ENCODE assay signal across 8 cellular contexts in the genomic region with DNA sequence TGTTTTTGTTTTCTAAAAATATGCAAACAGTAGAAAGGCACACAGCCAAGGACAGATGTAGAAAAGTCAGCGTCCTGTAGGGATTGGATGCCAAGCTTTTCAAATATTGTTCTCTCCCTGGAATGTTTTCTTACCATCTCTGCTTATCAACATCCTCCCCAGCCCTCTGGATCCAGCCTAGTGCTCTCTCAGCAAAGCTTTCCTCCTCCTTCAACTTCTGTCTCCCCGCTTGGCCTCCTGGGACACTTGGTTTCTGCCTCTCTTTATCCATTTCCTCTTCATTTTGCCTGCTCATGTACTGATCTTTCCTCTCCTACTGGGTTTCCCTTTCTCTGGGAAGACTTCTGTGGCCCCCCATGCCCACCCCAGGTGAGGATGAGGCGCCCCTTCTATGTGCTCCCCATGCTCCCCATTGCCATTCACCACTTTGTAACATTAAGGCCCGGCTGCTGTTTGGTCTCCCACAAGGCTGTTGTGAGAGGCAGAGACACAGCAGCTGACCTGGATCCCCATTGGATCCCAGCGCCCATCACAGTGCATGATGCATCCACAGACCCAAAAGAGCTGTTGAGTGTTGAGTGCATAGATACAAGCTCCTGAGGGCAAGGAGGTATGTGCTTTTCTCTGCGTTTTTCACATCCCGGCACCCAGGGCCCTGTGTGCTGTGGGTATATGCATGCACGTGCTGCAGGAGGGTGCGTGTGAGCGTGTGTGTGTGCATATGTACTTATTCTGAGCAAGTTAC. TPM values are rescaled to one million over a fixed set of nuclear protein-coding genes. Genes with fewer than 3 reads are reported as not detected.
DNase-seq lines count a peak whose midpoint lies in the region; ATAC-seq and TF ChIP-seq lines count a peak whose summit lies in the region.
"Had no signal": no experiment of that assay in that cellular context is flagged by ENCODE, and none has a peak within 500 bp of the region (broad histone marks: within the 10 kb centered on the region; RNA-seq: fewer than 3 reads in every experiment).

No MANE protein-coding gene starts in this region.

- peak overlapping the region; percentile 94 for H3K27ac Mint-ChIP-seq in activated naive CD8-positive, alpha-beta T cell treated with anti-CD3 and anti-CD28 coated beads, Interleukin-2, amount 50 U/mL, for 24 hours

- no peaks in the 10 kb centered on the region for H3K9me3 ChIP-seq in OCI-LY7 (ENCODE audit: low read length)
- no peaks in the 10 kb centered on the region for H3K9me3 ChIP-seq in stomach

- no peaks in the 10 kb centered on the region for H3K9me2 ChIP-seq in OCI-LY7 (ENCODE audit: insufficient read depth, low read length)

- TF ChIP-seq CTCF in OCI-LY7 (conservative IDR thresholded peaks at IDR 0.05; ENCODE audit: low read length) (no peak), stomach (IDR thresholded peaks at IDR 0.05) (no peak)

- POLR2A ChIA-PET in OCI-LY7 (lab: Charles Lee), result interaction anchor here (0.6 to 0.7 kb wide), 4 partner anchors 26 to 146 kb away, joined by 3 to 4 read pairs (median 4); no protein-coding TSS in a partner anchor

- no peaks in the 10 kb centered on the region for H3K9me3 Mint-ChIP-seq in activated naive CD8-positive, alpha-beta T cell treated with anti-CD3 and anti-CD28 coated beads, Interleukin-2, amount 50 U/mL, for 24 hours

- no peaks in the 10 kb centered on the region for H4K20me1 ChIP-seq in OCI-LY7 (ENCODE audit: insufficient read depth, low read length)

- H3K4me1 Mint-ChIP-seq in activated naive CD8-positive, alpha-beta T cell treated with anti-CD3 and anti-CD28 coated beads, Interleukin-2, amount 50 U/mL, for 24 hours, result peaks cover 93% of the 10 kb centered on the region

- no peak for TF ChIP-seq EP300 in stomach (IDR thresholded peaks at IDR 0.05)

- peaks cover 96% of the 10 kb centered on the region for H3K36me3 ChIP-seq in OCI-LY7 (ENCODE audit: insufficient read depth, low read length)
- H3K36me3 ChIP-seq in stomach, result peaks cover 1 to 14% (median 5%) of the 10 kb centered on the region in 4 donors

- H3K4me1 ChIP-seq in OCI-LY7 (ENCODE audit: insufficient read depth, low read length, poor library complexity, severe bottlenecking) (peaks cover 15% of the 10 kb centered on the region), stomach (peaks cover 20 to 66% (median 52%) of the 10 kb centered on the region in 4 donors)

- H3K27ac ChIP-seq in OCI-LY7 (ENCODE audit: low read depth, low read length, poor library complexity, severe bottlenecking) (peak overlapping the region; percentile 4), stomach (peak overlapping the region in 4 of 5 donors; percentile 17 to 65 (median 44))

- intact Hi-C loops in OCI-LY7 (cut with micrococcal nuclease; ENCODE audit: unreplicated experiment) (no loop called here), left ventricle myocardium superior (cut with micrococcal nuclease) (no loop called here), stomach (cut with DNase I; ENCODE audit: low total_unique reads) (no loop called here)

- ATAC-seq in activated naive CD8-positive, alpha-beta T cell treated with anti-CD3 and anti-CD28 coated beads, Interleukin-2, amount 50 U/mL, for 24 hours, result peak; percentile 16
- peak; percentile 69 for ATAC-seq in left ventricle myocardium superior
- ATAC-seq in HG03097 (IDR thresholded peaks at IDR 0.05; ENCODE audit: low FRiP score, unreplicated experiment), result no peak
- no peak for ATAC-seq in HG03442 (IDR thresholded peaks at IDR 0.05; ENCODE audit: unreplicated experiment)

- CTCF ChIA-PET in OCI-LY7 (lab: Charles Lee; ENCODE audit: unreplicated experiment), result no interaction called here

- TF ChIP-seq POLR2A in stomach (IDR thresholded peaks at IDR 0.05), result no peak

- H2AFZ ChIP-seq in OCI-LY7 (ENCODE audit: low read length), result no peak overlapping the region

- H3K27me3 ChIP-seq in stomach, result no peaks in the 10 kb centered on the region

- WGBS in stomach, 5 donors, result 68 to 77% (median 75%) methylated on average over 10 of the region's 10 CpGs

- DNase-seq in OCI-LY7 (ENCODE audit: low spot score), result no peak
- DNase-seq in activated naive CD8-positive, alpha-beta T cell treated with anti-CD3 and anti-CD28 coated beads, Interleukin-2, amount 50 U/mL, for 24 hours, result no peak
- no peak for DNase-seq in left ventricle myocardium superior
- no peak for DNase-seq in stomach
- DNase-seq in A172 (ENCODE audit: low spot score), result no peak
- DNase-seq: NCI-H1092 treated with DMSO at 0.1 percent for 48 hours had no signal

- H3K27me3 Mint-ChIP-seq in activated naive CD8-positive, alpha-beta T cell treated with anti-CD3 and anti-CD28 coated beads, Interleukin-2, amount 50 U/mL, for 24 hours, result no peaks in the 10 kb centered on the region

- H3K4me3 ChIP-seq in OCI-LY7 (ENCODE audit: low read depth, low read length, poor library complexity, severe bottlenecking) (no peak overlapping the region), stomach (no peak overlapping the region)

- H3K4me2 ChIP-seq in OCI-LY7 (ENCODE audit: low read length), result no peak overlapping the region

- H3K36me3 Mint-ChIP-seq in activated naive CD8-positive, alpha-beta T cell treated with anti-CD3 and anti-CD28 coated beads, Interleukin-2, amount 50 U/mL, for 24 hours (ENCODE audit: low read depth), result peaks cover 57% of the 10 kb centered on the region

- no TSS peak for BruUV-seq in OCI-LY7 (replicated peaks; lab: Mats Ljungman, UMichigan)

- peak overlapping the region; percentile 71 for H3K4me3 Mint-ChIP-seq in activated naive CD8-positive, alpha-beta T cell treated with anti-CD3 and anti-CD28 coated beads, Interleukin-2, amount 50 U/mL, for 24 hours

- H3K79me2 ChIP-seq in OCI-LY7 (ENCODE audit: insufficient read depth, low read depth, low read length), result no peaks in the 10 kb centered on the region

RNA-seq across cellular contexts. Expression of gene EVL, which starts 38.2 kb away (rescaled TPM):
- 154 and 206 TPM in 2 replicates for total RNA-seq in OCI-LY7 (2014; rRNA removed; shearing (Covaris generic))
- 298 and 324 TPM in 2 replicates for total RNA-seq in OCI-LY7 (2022)
- 54.4 TPM for total RNA-seq in left ventricle myocardium superior
- 100 to 1,000 TPM in 1 of 5 donors, 10 to 100 TPM in 4; 23.3 to 111 (median 32.6) TPM for total RNA-seq in stomach
- 10 to 100 TPM; 35.7 to 64.9 (median 43.7) TPM for polyA plus RNA-seq in stomach
- 9.5 and 12.4 TPM in 2 replicates for total RNA-seq in A172 (2014; rRNA removed; shearing (Covaris generic))

RNA-seq across cellular contexts. Expression of gene DEGS2, which starts 56.0 kb away (rescaled TPM):
- total RNA-seq in OCI-LY7 (2014; rRNA removed; shearing (Covaris generic)), result 2.0 and 8.3 TPM in 2 replicates
- total RNA-seq in OCI-LY7 (2022) (12.2 and 14.6 TPM in 2 replicates), left ventricle myocardium superior (not detected), stomach (10 to 100 TPM in 4 of 5 donors, 1 to 10 TPM in 1; 1.2 to 53.0 (median 25.0) TPM)
- polyA plus RNA-seq in stomach, result 1 to 10 TPM; 4.3 to 8.6 (median 7.7) TPM
- total RNA-seq in A172 (2014; rRNA removed; shearing (Covaris generic)), result not detected in 2 replicates

Comparison
In these comparisons a context has a peak if more than half of its experiments do, and no peak if none do; other contexts are left out.
1. ATAC-seq: peak in activated naive CD8-positive, alpha-beta T cell treated with anti-CD3 and anti-CD28 coated beads, Interleukin-2, amount 50 U/mL, for 24 hours (single experiment) and left ventricle myocardium superior (single experiment); none in HG03097 (single experiment) and HG03442 (single experiment).